Comparison of ENCODE assay signal across 8 cellular contexts in the genomic region with DNA sequence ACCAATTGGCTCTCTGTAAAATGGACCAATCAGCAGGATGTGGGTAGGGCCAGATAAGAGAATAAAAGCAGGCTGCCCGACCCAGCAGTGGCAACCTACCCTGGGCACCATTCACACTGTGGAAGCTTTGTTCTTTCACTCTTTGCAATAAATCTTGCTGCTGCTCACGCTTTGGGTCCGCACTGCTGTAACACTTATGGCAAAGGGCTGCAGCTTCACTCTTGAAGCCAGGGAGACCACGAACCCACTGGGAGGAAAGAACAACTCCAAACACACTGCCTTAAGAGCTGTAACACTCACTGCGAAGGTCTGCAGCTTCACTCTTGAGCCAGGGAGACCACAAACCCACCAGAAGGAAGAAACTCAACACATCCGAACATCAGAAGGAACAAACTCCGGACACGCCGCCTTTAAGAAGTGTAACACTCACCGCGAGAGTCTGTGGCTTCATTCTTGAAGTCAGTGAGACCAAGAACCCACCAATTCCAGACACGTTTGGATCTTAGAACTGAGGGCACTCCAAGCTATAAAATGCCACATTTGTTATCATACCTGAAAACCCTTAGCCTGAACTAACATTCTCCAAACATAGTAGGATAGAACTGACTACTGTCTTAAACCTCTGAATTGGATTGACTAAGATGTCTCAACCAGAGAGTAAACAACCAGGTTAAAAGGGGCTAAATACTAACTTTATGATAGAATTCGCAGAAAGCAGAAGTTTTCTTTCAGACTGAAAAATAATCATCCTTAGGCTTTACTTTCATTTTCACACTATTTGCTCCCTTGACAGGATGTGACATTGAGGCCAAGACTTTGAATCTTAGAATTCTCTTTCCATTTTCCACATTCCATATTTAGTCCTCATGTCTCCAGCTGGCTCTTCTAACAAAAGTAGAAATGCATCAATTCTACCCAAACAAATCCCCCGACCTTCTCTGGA. TPM values are rescaled to one million over a fixed set of nuclear protein-coding genes. Genes with fewer than 3 reads are reported as not detected.
A peak's percentile ranks its signal among the peaks of the same experiment; 100 is the strongest.
DNase-seq lines count a peak whose midpoint lies in the region; ATAC-seq and TF ChIP-seq lines count a peak whose summit lies in the region.

No MANE protein-coding gene starts in this region.

- peak overlapping the region; percentile 97 for H3K27ac Mint-ChIP-seq in activated B cell treated with CpG ODN at 0.5 μM for 24 hours
- H3K27ac Mint-ChIP-seq in stimulated activated naive CD8-positive, alpha-beta T cell treated with anti-CD3 and anti-CD28 coated beads, Interleukin-15, amount 100 ng/mL, for 72 hours = peak overlapping the region; percentile 81 to 98

- H3K4me3 ChIP-seq in fibroblast of the aortic adventitia (ENCODE audit: low read depth, low read length) = peak overlapping the region; percentile 44

- CTCF ChIA-PET in activated B cell treated with CpG ODN at 0.5 μM for 24 hours (lab: Charles Lee) = interaction anchor here (1.0 to 1.5 kb wide), 5 partner anchors 18 to 168 kb away, joined by 3 to 4 read pairs (median 3); no protein-coding TSS in a partner anchor

- peaks cover 2% of the 10 kb centered on the region for H3K9me3 Mint-ChIP-seq in activated B cell treated with CpG ODN at 0.5 μM for 24 hours
- peaks cover 0 to 5% of the 10 kb centered on the region in 2 donors for H3K9me3 Mint-ChIP-seq in stimulated activated naive CD8-positive, alpha-beta T cell treated with anti-CD3 and anti-CD28 coated beads, Interleukin-15, amount 100 ng/mL, for 72 hours

- POLR2A ChIA-PET in activated B cell treated with CpG ODN at 0.5 μM for 24 hours (lab: Charles Lee) = interaction anchor here (0.6 to 2.6 kb wide), 16 partner anchors 10 to 778 kb away, joined by 3 to 13 read pairs (median 5); a partner anchor contains a TSS

- H3K4me3 Mint-ChIP-seq in activated B cell treated with CpG ODN at 0.5 μM for 24 hours = peak overlapping the region; percentile 84
- peak overlapping the region; percentile 95 to 98 for H3K4me3 Mint-ChIP-seq in stimulated activated naive CD8-positive, alpha-beta T cell treated with anti-CD3 and anti-CD28 coated beads, Interleukin-15, amount 100 ng/mL, for 72 hours

- peak; percentile 24 for ATAC-seq in GM18907 (IDR thresholded peaks at IDR 0.05; ENCODE audit: unreplicated experiment)
- peak; percentile 27 for ATAC-seq in HG02943 (IDR thresholded peaks at IDR 0.05; ENCODE audit: low read depth, unreplicated experiment)
- peak; percentile 40 for ATAC-seq in activated B cell treated with CpG ODN at 0.5 μM for 24 hours (ENCODE audit: low read depth)
- peak; percentile 52 for ATAC-seq in stimulated activated naive CD8-positive, alpha-beta T cell treated with anti-CD3 and anti-CD28 coated beads, Interleukin-15, amount 100 ng/mL, for 72 hours

- H3K36me3 Mint-ChIP-seq in activated B cell treated with CpG ODN at 0.5 μM for 24 hours (ENCODE audit: low read depth) = peaks cover 8% of the 10 kb centered on the region

- intact Hi-C loops in activated B cell treated with CpG ODN at 0.5 μM for 24 hours (cut with micrococcal nuclease) = loop anchor here (1.0 to 5.0 kb wide), 5 partner anchors 19 to 469 kb away; a partner anchor contains a TSS

- TF ChIP-seq CTCF in activated B cell treated with CpG ODN at 0.5 μM for 24 hours (IDR thresholded peaks at IDR 0.05) (no peak), fibroblast of the aortic adventitia (IDR thresholded peaks at IDR 0.05; ENCODE audit: insufficient read depth, low read length) (no peak)

- H3K27me3 Mint-ChIP-seq in activated B cell treated with CpG ODN at 0.5 μM for 24 hours = no peaks in the 10 kb centered on the region
- H3K27me3 Mint-ChIP-seq in stimulated activated naive CD8-positive, alpha-beta T cell treated with anti-CD3 and anti-CD28 coated beads, Interleukin-15, amount 100 ng/mL, for 72 hours = no peaks in the 10 kb centered on the region

- DNase-seq in activated B cell treated with CpG ODN at 0.5 μM for 24 hours (no peak), fibroblast of the aortic adventitia (ENCODE audit: low read depth) (no peak), RKO (ENCODE audit: low spot score) (no peak), NCI-H526 (lab: John Stamatoyannopoulos, UW) (no peak), superior temporal gyrus (ENCODE audit: extremely low spot score) (no peak)
- DNase-seq in stimulated activated naive CD8-positive, alpha-beta T cell treated with anti-CD3 and anti-CD28 coated beads, Interleukin-15, amount 100 ng/mL, for 72 hours = peak; percentile 50 to 57

- H3K4me1 Mint-ChIP-seq in activated B cell treated with CpG ODN at 0.5 μM for 24 hours = peaks cover 44% of the 10 kb centered on the region
- peaks cover 45% of the 10 kb centered on the region for H3K4me1 Mint-ChIP-seq in stimulated activated naive CD8-positive, alpha-beta T cell treated with anti-CD3 and anti-CD28 coated beads, Interleukin-15, amount 100 ng/mL, for 72 hours

RNA-seq across cellular contexts. Expression of a gene that starts 33.6 kb away (rescaled TPM):
- total RNA-seq in activated B cell treated with CpG ODN at 0.5 μM for 24 hours (5.2 and 5.9 TPM in 2 replicates), fibroblast of the aortic adventitia (ENCODE audit: low replicate concordance) (7.3 and 66.6 TPM in 2 replicates)

RNA-seq across cellular contexts. Expression of a gene that starts 50.9 kb away (rescaled TPM):
- total RNA-seq in activated B cell treated with CpG ODN at 0.5 μM for 24 hours = 31.2 and 32.2 TPM in 2 replicates
- 2.2 and 4.4 TPM in 2 replicates for total RNA-seq in fibroblast of the aortic adventitia (ENCODE audit: low replicate concordance)

RNA-seq across cellular contexts. Expression of a gene that starts 51.0 kb away (rescaled TPM):
- total RNA-seq in activated B cell treated with CpG ODN at 0.5 μM for 24 hours (4.3 and 5.2 TPM in 2 replicates), fibroblast of the aortic adventitia (ENCODE audit: low replicate concordance) (0.98 and 3.3 TPM in 2 replicates)

Comparison
In these comparisons a context has a peak if more than half of its experiments do, and no peak if none do; other contexts are left out.
1. DNase-seq: peak in stimulated activated naive CD8-positive, alpha-beta T cell treated with anti-CD3 and anti-CD28 coated beads, Interleukin-15, amount 100 ng/mL, for 72 hours (2 of 2); none in activated B cell treated with CpG ODN at 0.5 μM for 24 hours (single experiment), fibroblast of the aortic adventitia (single experiment), RKO (single experiment), NCI-H526 (0 of 2) and superior temporal gyrus (single experiment).
2. Peak in every context shown above with its lines, with median percentiles within 50 percentile points of each other: ATAC-seq.